8 cellular contexts compared by ENCODE assay signal in genomic region chr3:134284438-134284837, GRCh38.
"Had no signal": no experiment of that assay in that cellular context is flagged by ENCODE, and none has a peak within 500 bp of the region (broad histone marks: within the 10 kb centered on the region; RNA-seq: fewer than 3 reads in every experiment).

No MANE protein-coding gene starts in this region.

- H3K4me3 ChIP-seq: GM23338 had no signal

- H2AFZ ChIP-seq: GM23338 had no signal

- DNase-seq: H9, HCEC 1CT, Kasumi-1, KG1 had no signal

- H3K4me2 ChIP-seq: GM23338 had no signal

- H3K27ac ChIP-seq: HL-60 had no signal

- FAIRE-seq: H1, H54 had no signal

- ATAC-seq: GM23338 had no signal
